ENCODE assay signal across 1 cellular context in the genomic region with DNA sequence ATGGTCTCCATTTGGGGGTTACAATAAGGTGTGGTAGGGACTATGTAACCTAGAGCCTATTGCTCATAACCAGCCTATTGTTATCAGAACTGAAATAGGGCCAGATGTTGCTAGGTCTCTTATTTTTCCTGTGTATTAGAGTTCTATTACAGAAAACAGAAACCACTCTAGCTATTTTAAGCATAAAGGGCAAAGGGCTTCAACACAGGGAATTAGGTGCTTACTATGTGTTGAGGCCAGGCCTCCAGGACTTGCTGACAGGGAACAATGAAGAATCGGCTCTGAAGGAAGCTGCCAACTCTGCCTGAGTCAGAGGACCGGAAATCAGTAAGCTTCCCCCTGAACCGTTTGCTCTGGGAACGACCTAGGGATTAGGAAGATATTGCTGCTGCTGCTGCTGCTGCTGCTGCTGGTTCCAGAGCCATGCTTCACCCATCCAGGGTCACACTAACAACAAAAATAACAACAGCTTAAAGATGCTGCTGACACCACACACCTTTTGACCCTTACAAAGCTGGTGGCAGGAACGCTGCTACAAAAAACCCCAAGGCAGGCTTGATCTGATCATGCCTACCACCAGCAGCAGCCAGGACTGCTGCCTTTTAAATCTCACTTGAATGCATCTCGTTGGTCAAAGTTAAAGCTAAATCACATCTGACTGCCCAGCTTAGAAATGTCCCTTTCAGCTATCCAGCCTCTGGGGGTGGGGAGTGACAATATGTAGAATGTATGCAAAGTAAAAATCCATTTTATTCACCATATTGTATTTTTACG.
TF ChIP-seq lines count a peak whose summit lies in the region.

No MANE protein-coding gene starts in this region.

TF ChIP-seq in SK-N-SH, 30 proteins besides CTCF, POLR2A, EP300 and RAD21 (continued from another document):
- TF ChIP-seq CHD2 (IDR thresholded peaks at IDR 0.05; ENCODE audit: low read length, partially characterized antibody) = no peak
TF ChIP-seq in SK-N-SH: peak in this region for 9.
